In the genomic region with DNA sequence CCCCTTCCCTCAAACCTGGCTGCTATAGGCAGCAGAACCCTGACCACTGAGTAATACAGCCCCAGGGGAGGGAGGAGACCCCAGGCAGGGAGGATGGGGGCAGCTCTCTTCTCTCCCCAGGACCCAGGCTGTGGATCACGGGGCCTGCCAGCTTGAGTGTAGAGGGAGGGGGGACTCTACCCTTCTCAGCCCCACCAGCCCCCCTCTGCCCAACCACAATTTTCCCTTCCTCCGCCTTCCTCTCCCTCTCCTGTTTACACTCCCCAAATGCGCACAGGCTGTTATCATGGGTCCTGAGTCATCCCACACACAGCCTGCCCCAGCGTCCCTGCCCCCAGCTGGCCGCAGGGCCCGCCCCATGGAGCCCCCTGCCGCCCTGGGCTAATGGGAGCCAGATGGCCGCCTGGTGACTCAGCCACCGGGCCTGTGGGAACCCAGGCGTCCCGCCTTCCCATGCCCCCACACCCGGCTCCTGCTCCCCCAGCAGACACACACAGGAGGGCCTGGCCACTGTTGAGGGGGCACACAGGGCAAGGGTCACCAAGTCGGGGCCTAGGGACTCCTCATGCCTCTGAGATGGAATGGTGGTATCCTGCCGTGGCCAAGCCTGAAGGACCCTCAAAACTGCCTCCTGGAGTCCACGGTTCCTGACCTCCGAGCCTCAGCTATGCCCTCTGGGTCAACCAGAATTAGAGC, we compare ENCODE assay signal across 8 cellular contexts. TPM values are rescaled to one million over a fixed set of nuclear protein-coding genes. Genes with fewer than 3 reads are reported as not detected.
DNase-seq lines count a peak whose midpoint lies in the region; ATAC-seq and TF ChIP-seq lines count a peak whose summit lies in the region.

No MANE protein-coding gene starts in this region.

- H3K4me3 Mint-ChIP-seq in memory B cell: no peak overlapping the region

- peak overlapping the region; percentile 71 for H3K27ac ChIP-seq in colonic mucosa
- H3K27ac ChIP-seq in upper lobe of right lung: peak overlapping the region; percentile 80

- H3K27me3 ChIP-seq in colonic mucosa (no peaks in the 10 kb centered on the region), upper lobe of right lung (no peaks in the 10 kb centered on the region)

- ATAC-seq in memory B cell (ENCODE audit: low read depth): no peak
- no peak for ATAC-seq in upper lobe of right lung
- no peak for ATAC-seq in HG03354 (IDR thresholded peaks at IDR 0.05; ENCODE audit: poor library complexity, severe bottlenecking, unreplicated experiment)
- ATAC-seq in GM19324 (IDR thresholded peaks at IDR 0.05; ENCODE audit: low FRiP score, unreplicated experiment): no peak

- peak overlapping the region; percentile 36 to 47 for H3K9ac ChIP-seq in colonic mucosa (ENCODE audit: low read depth in 2 of 2, low read length in 2 of 2)

- peaks cover 29% of the 10 kb centered on the region for H3K4me1 ChIP-seq in colonic mucosa
- H3K4me1 ChIP-seq in upper lobe of right lung: peaks cover 70% of the 10 kb centered on the region

- H3K4me3 ChIP-seq in colonic mucosa (no peak overlapping the region), upper lobe of right lung (no peak overlapping the region)

- H3K9me3 ChIP-seq in colonic mucosa: no peaks in the 10 kb centered on the region
- no peaks in the 10 kb centered on the region for H3K9me3 ChIP-seq in upper lobe of right lung

- TF ChIP-seq CTCF in colonic mucosa (IDR thresholded peaks at IDR 0.05): no peak
- TF ChIP-seq CTCF in upper lobe of right lung (IDR thresholded peaks at IDR 0.05): no peak

- H3K36me3 ChIP-seq in colonic mucosa: no peaks in the 10 kb centered on the region
- H3K36me3 ChIP-seq in upper lobe of right lung: peaks cover 26% of the 10 kb centered on the region

- intact Hi-C loops in colonic mucosa (cut with DNase I) (loop anchor here (10.0 kb wide), 1 partner anchor 111 kb away; a partner anchor contains a TSS), upper lobe of right lung (cut with DNase I) (no loop called here)

- peaks cover 49% of the 10 kb centered on the region for H3K4me1 Mint-ChIP-seq in memory B cell

- H3K36me3 Mint-ChIP-seq in memory B cell: peaks cover 14% of the 10 kb centered on the region

- peak overlapping the region; percentile 89 for H3K27ac Mint-ChIP-seq in memory B cell

- DNase-seq in DMS 273 treated with DMSO at 0.1 percent for 48 hours (lab: John Stamatoyannopoulos, UW) (peak; percentile 84), OCI-M1 (lab: John Stamatoyannopoulos, UW) (peak; percentile 98), colonic mucosa (peak; percentile 52), memory B cell (ENCODE audit: low spot score in 2 of 2) (no peak), upper lobe of right lung (no peak), NCI-H510A treated with DMSO at 0.1 percent for 48 hours (lab: John Stamatoyannopoulos, UW) (no peak)

- H3K27me3 Mint-ChIP-seq in memory B cell: no peaks in the 10 kb centered on the region

- no peaks in the 10 kb centered on the region for H3K9me3 Mint-ChIP-seq in memory B cell

RNA-seq across cellular contexts. Expression of a gene that starts 13.6 kb away (rescaled TPM):
- 10 to 100 TPM; 20.6 to 30.5 TPM for total RNA-seq in colonic mucosa
- 31.9 TPM for total RNA-seq in upper lobe of right lung

RNA-seq across cellular contexts. Expression of a gene that starts 30.1 kb away (rescaled TPM):
- 10 to 100 TPM in 1 of 2 donors, 1 to 10 TPM in 1; 7.7 to 14.6 TPM for total RNA-seq in colonic mucosa
- total RNA-seq in upper lobe of right lung: 99.0 TPM

RNA-seq across cellular contexts. Expression of a gene that starts 40.4 kb away (rescaled TPM):
- total RNA-seq in colonic mucosa (10 to 100 TPM in 1 of 2 donors, 1 to 10 TPM in 1; 8.4 to 10.4 TPM), upper lobe of right lung (5.5 TPM)

RNA-seq across cellular contexts. Expression of a gene that starts 52.8 kb away (rescaled TPM):
- 1 to 10 TPM; 2.0 to 3.6 TPM for total RNA-seq in colonic mucosa
- 19.5 TPM for total RNA-seq in upper lobe of right lung

RNA-seq across cellular contexts. Expression of a gene that starts 59.4 kb away (rescaled TPM):
- total RNA-seq in colonic mucosa: 100 to 1,000 TPM; 179 to 233 TPM
- total RNA-seq in upper lobe of right lung: 171 TPM

Comparison
In these comparisons a context has a peak if more than half of its experiments do, and no peak if none do; other contexts are left out.
1. DNase-seq: peak in DMS 273 treated with DMSO at 0.1 percent for 48 hours (single experiment), OCI-M1 (single experiment) and colonic mucosa (single experiment); none in memory B cell (0 of 2), upper lobe of right lung (single experiment) and NCI-H510A treated with DMSO at 0.1 percent for 48 hours (single experiment).